Comparison of ENCODE assay signal across 23 cellular contexts in the genomic region with DNA sequence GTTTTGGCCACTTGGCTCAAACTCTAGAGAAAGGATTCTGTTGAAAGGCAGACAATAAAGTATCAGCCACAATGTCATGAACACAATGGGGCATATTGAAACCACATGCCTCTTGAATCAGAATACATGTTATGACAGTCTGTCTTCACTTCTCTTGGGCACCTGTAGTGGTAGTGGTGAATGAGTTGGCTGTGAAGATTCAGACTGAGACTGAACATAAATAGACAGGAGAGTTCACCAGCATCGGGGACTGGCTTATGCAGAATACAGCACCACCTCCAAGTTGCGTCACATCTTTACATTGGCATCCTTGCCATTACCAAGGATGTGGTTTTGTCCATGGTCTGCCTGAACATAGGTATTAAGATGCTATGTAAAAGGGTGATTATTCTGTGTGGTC.
A peak's percentile ranks its signal among the peaks of the same experiment; 100 is the strongest.
DNase-seq lines count a peak whose midpoint lies in the region; ATAC-seq, FAIRE-seq and TF ChIP-seq lines count a peak whose summit lies in the region.
"Had no signal": no experiment of that assay in that cellular context is flagged by ENCODE, and none has a peak within 500 bp of the region (broad histone marks: within the 10 kb centered on the region; RNA-seq: fewer than 3 reads in every experiment).

No MANE protein-coding gene starts in this region.

- no peak overlapping the region for H3K4me3 Mint-ChIP-seq in activated T-cell treated with anti-CD3 and anti-CD28 coated beads, Interleukin-2, amount 50 U/mL, for 72 hours
- no peak overlapping the region for H3K4me3 Mint-ChIP-seq in T-helper 2 cell treated with Interferon-gamma antibody and Interleukin-4, amounts not matched to agents 5 μg/mL and 100 μg/mL, for 36 hours
- H3K4me3 Mint-ChIP-seq in activated CD4-positive, alpha-beta T cell treated with anti-CD3 and anti-CD28 coated beads, Interleukin-2, amount 10 ng/mL, durations not matched to agents 24 days and 14 days, result no peak overlapping the region
- H3K4me3 Mint-ChIP-seq: CD4-positive, CD25-positive, alpha-beta regulatory T cell; H9; HFFc6 had no signal

- no peaks in the 10 kb centered on the region for H3K79me2 ChIP-seq in neural cell (replicated peaks; ENCODE audit: insufficient read depth, low read length)

- H3K9me3 Mint-ChIP-seq in activated T-cell treated with anti-CD3 and anti-CD28 coated beads, Interleukin-2, amount 50 U/mL, for 72 hours, result peaks cover 0 to 2% of the 10 kb centered on the region in 2 donors
- no peaks in the 10 kb centered on the region for H3K9me3 Mint-ChIP-seq in T-helper 2 cell treated with Interferon-gamma antibody and Interleukin-4, amounts not matched to agents 5 μg/mL and 100 μg/mL, for 36 hours
- H3K9me3 Mint-ChIP-seq in activated CD4-positive, alpha-beta T cell treated with anti-CD3 and anti-CD28 coated beads, Interleukin-2, amount 10 ng/mL, durations not matched to agents 24 days and 14 days, result no peaks in the 10 kb centered on the region
- H3K9me3 Mint-ChIP-seq: H9 had no signal

- no peaks in the 10 kb centered on the region for H3F3A ChIP-seq in neural cell (ENCODE audit: insufficient read depth, low read length, poor library complexity, severe bottlenecking)

- no peak for TF ChIP-seq RAD21 in neural cell (conservative IDR thresholded peaks at IDR 0.05)

- H3K27ac ChIP-seq in neural cell (ENCODE audit: low read length), result no peak overlapping the region
- H3K27ac ChIP-seq: HL-60, SJSA1 had no signal

- intact Hi-C loops in activated CD4-positive, alpha-beta T cell treated with anti-CD3 and anti-CD28 coated beads, Interleukin-2, amount 10 ng/mL, durations not matched to agents 24 days and 14 days (cut with micrococcal nuclease), result no loop called here

- H3K27me3 Mint-ChIP-seq in activated T-cell treated with anti-CD3 and anti-CD28 coated beads, Interleukin-2, amount 50 U/mL, for 72 hours (ENCODE audit: low read depth), result no peaks in the 10 kb centered on the region
- no peaks in the 10 kb centered on the region for H3K27me3 Mint-ChIP-seq in T-helper 2 cell treated with Interferon-gamma antibody and Interleukin-4, amounts not matched to agents 5 μg/mL and 100 μg/mL, for 36 hours (ENCODE audit: low read depth)
- peaks cover 4% of the 10 kb centered on the region for H3K27me3 Mint-ChIP-seq in activated CD4-positive, alpha-beta T cell treated with anti-CD3 and anti-CD28 coated beads, Interleukin-2, amount 10 ng/mL, durations not matched to agents 24 days and 14 days

- no peaks in the 10 kb centered on the region for H3K27me3 ChIP-seq in neural cell (ENCODE audit: insufficient read depth, low read depth, low read length)
- H3K27me3 ChIP-seq: SJSA1 had no signal

- H3K9ac ChIP-seq in neural cell (ENCODE audit: low read length), result no peak overlapping the region

- no peaks in the 10 kb centered on the region for H3K4me1 Mint-ChIP-seq in activated T-cell treated with anti-CD3 and anti-CD28 coated beads, Interleukin-2, amount 50 U/mL, for 72 hours (ENCODE audit: low read depth)
- H3K4me1 Mint-ChIP-seq in T-helper 2 cell treated with Interferon-gamma antibody and Interleukin-4, amounts not matched to agents 5 μg/mL and 100 μg/mL, for 36 hours (ENCODE audit: low read depth), result no peaks in the 10 kb centered on the region
- H3K4me1 Mint-ChIP-seq in activated CD4-positive, alpha-beta T cell treated with anti-CD3 and anti-CD28 coated beads, Interleukin-2, amount 10 ng/mL, durations not matched to agents 24 days and 14 days, result no peaks in the 10 kb centered on the region
- H3K4me1 Mint-ChIP-seq: CD4-positive, CD25-positive, alpha-beta regulatory T cell had no signal

- H3K4me2 ChIP-seq in neural cell (ENCODE audit: low read length), result no peak overlapping the region

- no peaks in the 10 kb centered on the region for H3K36me3 ChIP-seq in neural cell (ENCODE audit: insufficient read depth, low read length)
- H3K36me3 ChIP-seq: SJSA1 had no signal

- no peak overlapping the region for H3K4me3 ChIP-seq in neural cell (ENCODE audit: low read length)
- H3K4me3 ChIP-seq: SJSA1 had no signal

- H4K20me1 ChIP-seq in neural cell (ENCODE audit: insufficient read depth), result no peaks in the 10 kb centered on the region

- peak; percentile 84 to 90 for ATAC-seq in activated T-cell treated with anti-CD3 and anti-CD28 coated beads, Interleukin-2, amount 50 U/mL, for 72 hours (replicated peaks in 1 of 2)
- ATAC-seq in HG02642 (IDR thresholded peaks at IDR 0.05; ENCODE audit: poor library complexity, unreplicated experiment), result no peak
- ATAC-seq: Right ventricle myocardium inferior had no signal

- FAIRE-seq in HTR-8/SVneo (lab: Jason Lieb, UNC), result peak; percentile 28
- FAIRE-seq: RCC 7860 had no signal

- no peak for DNase-seq in activated T-cell treated with anti-CD3 and anti-CD28 coated beads, Interleukin-2, amount 50 U/mL, for 72 hours
- DNase-seq in activated T-cell treated with anti-CD3 and anti-CD28 coated beads, Interleukin-2, amount 50 U/mL, for 1 hour, result no peak
- DNase-seq in HTR-8/SVneo (ENCODE audit: insufficient read length, low spot score) (no peak), SW480 (ENCODE audit: low spot score) (peak; percentile 38)
- DNase-seq in T-helper 2 cell treated with Interferon-gamma antibody and Interleukin-4, amounts not matched to agents 5 μg/mL and 100 μg/mL, for 36 hours (ENCODE audit: low spot score), result no peak
- DNase-seq in activated CD4-positive, alpha-beta T cell treated with anti-CD3 and anti-CD28 coated beads, Interleukin-2, amount 10 ng/mL, durations not matched to agents 24 days and 14 days, result no peak
- DNase-seq: CD4-positive, CD25-positive, alpha-beta regulatory T cell; DMS79; H9; HFFc6; MV-4-11; NCI-H1105 treated with DMSO at 0.1 percent for 48 hours; NCI-H2081; NCI-H226; NCI-H510A treated with DMSO at 0.1 percent for 48 hours; NCI-H774; OCI-M1 had no signal

- TF ChIP-seq EP300 in neural cell (conservative IDR thresholded peaks at IDR 0.05; ENCODE audit: poor library complexity, severe bottlenecking), result peak; percentile 85

- H3K9me3 ChIP-seq in neural cell (ENCODE audit: low read length), result no peaks in the 10 kb centered on the region
- H3K9me3 ChIP-seq: SJSA1 had no signal

- no peak overlapping the region for H2AFZ ChIP-seq in neural cell (ENCODE audit: low read depth, low read length)

- no peaks in the 10 kb centered on the region for H3K9me2 ChIP-seq in neural cell (ENCODE audit: insufficient read depth, low read length)

- H3K27ac Mint-ChIP-seq in activated T-cell treated with anti-CD3 and anti-CD28 coated beads, Interleukin-2, amount 50 U/mL, for 72 hours, result no peak overlapping the region
- H3K27ac Mint-ChIP-seq in T-helper 2 cell treated with Interferon-gamma antibody and Interleukin-4, amounts not matched to agents 5 μg/mL and 100 μg/mL, for 36 hours, result no peak overlapping the region
- H3K27ac Mint-ChIP-seq in activated CD4-positive, alpha-beta T cell treated with anti-CD3 and anti-CD28 coated beads, Interleukin-2, amount 10 ng/mL, durations not matched to agents 24 days and 14 days, result no peak overlapping the region
- H3K27ac Mint-ChIP-seq: CD4-positive, CD25-positive, alpha-beta regulatory T cell; H9; HFFc6 had no signal

- no peak for TF ChIP-seq CTCF in neural cell (IDR thresholded peaks at IDR 0.05; ENCODE audit: poor library complexity, severe bottlenecking)

- H3K36me3 Mint-ChIP-seq in activated T-cell treated with anti-CD3 and anti-CD28 coated beads, Interleukin-2, amount 50 U/mL, for 72 hours (ENCODE audit: insufficient read depth in 2 of 2), result no peaks in the 10 kb centered on the region
- H3K36me3 Mint-ChIP-seq in T-helper 2 cell treated with Interferon-gamma antibody and Interleukin-4, amounts not matched to agents 5 μg/mL and 100 μg/mL, for 36 hours (ENCODE audit: low read depth), result no peaks in the 10 kb centered on the region
- H3K36me3 Mint-ChIP-seq in activated CD4-positive, alpha-beta T cell treated with anti-CD3 and anti-CD28 coated beads, Interleukin-2, amount 10 ng/mL, durations not matched to agents 24 days and 14 days (ENCODE audit: low read depth), result no peaks in the 10 kb centered on the region
- H3K36me3 Mint-ChIP-seq: CD4-positive, CD25-positive, alpha-beta regulatory T cell had no signal

TF ChIP-seq in neural cell, 6 proteins besides CTCF, POLR2A, EP300 and RAD21:
- TF ChIP-seq SMC3 (conservative IDR thresholded peaks at IDR 0.05; ENCODE audit: poor library complexity), result no peak
- peak; percentile 99 for TF ChIP-seq POLR2AphosphoS5 (IDR thresholded peaks at IDR 0.05)
- TF ChIP-seq EZH2 (IDR thresholded peaks at IDR 0.05; ENCODE audit: borderline replicate concordance, insufficient read depth, low read length, poor library complexity, severe bottlenecking), result no peak
TF ChIP-seq in neural cell: peak in this region for 1.
